ENCODE assay signal across 1 cellular context in genomic region chr5:172543484-172544298, GRCh38.
TF ChIP-seq lines count a peak whose summit lies in the region.

No MANE protein-coding gene starts in this region.

TF ChIP-seq in SK-N-SH, 30 proteins besides CTCF, POLR2A, EP300 and RAD21 (continued from another document):
- TF ChIP-seq FOSL2 (IDR thresholded peaks at IDR 0.05; ENCODE audit: borderline replicate concordance, low read depth) (peak; percentile 23; the same call in 1 of the 2 replicates), PBX3 (IDR thresholded peaks at IDR 0.05) (peak; percentile 73), RXRA (IDR thresholded peaks at IDR 0.05; ENCODE audit: borderline replicate concordance, low read depth) (no peak), NFIC (IDR thresholded peaks at IDR 0.05; ENCODE audit: borderline replicate concordance) (no peak), POLR2AphosphoS5 (IDR thresholded peaks at IDR 0.05; ENCODE audit: low read depth, low read length) (no peak), REST (IDR thresholded peaks at IDR 0.05; ENCODE audit: low read depth, low read length) (no peak), IRF3 (IDR thresholded peaks at IDR 0.05; ENCODE audit: low read depth, low read length) (no peak), MAX (IDR thresholded peaks at IDR 0.05; ENCODE audit: low read depth) (no peak), MXI1 (IDR thresholded peaks at IDR 0.05; ENCODE audit: low read depth, low read length) (no peak), SMC3 (IDR thresholded peaks at IDR 0.05; ENCODE audit: low read depth, low read length) (no peak), GABPA (IDR thresholded peaks at IDR 0.05; ENCODE audit: low read depth) (no peak), ELF1 (IDR thresholded peaks at IDR 0.05) (no peak), TCF12 (IDR thresholded peaks at IDR 0.05) (peak; percentile 54; the same call in 1 of the 2 replicates), SIN3A (IDR thresholded peaks at IDR 0.05; ENCODE audit: borderline replicate concordance, low read depth, low read length) (no peak), RCOR1 (IDR thresholded peaks at IDR 0.05; ENCODE audit: low read length) (no peak)
